ENCODE assay signal across 1 cellular context in the genomic region with DNA sequence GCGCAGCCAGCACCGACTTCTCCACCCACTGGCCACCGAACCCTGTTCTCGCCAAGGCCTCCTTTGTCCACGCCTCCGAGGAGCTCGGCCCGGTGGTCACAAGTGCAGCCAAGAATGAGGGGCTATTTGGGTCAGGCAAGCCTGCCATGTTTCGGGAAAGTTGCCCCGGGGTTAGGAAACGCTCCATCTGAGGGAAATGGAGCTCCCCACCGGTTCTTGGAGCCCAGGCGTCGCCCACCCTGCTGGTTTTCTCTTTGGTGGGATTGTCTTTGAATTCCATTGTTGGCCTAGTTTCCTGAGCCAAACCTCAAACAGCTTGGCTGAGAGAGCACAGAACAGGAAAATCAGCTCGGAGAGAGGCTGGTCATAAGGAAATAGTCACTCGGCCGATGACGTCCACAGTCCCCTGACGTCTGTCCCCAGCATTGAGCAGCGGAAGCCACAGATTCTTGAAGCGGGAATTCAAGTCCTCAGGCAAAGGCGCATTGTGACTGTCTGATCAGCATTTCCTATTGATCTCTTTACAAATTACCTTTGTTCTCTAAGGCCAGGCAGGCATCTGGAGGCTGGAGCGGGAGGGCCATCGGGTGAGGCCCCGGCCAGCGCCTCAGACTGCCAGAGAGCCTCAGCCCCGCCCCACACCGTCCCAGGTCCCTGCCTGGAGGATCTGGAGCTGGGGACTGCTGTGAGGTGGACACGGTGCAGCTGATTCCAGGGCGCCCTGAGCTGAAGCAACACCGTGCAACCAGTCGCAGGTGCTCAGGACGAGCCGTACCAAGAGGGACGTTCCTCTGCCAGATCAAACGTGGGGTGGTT.
TF ChIP-seq lines count a peak whose summit lies in the region.

No MANE protein-coding gene starts in this region.

TF ChIP-seq in SK-N-SH, 30 proteins besides CTCF, POLR2A, EP300 and RAD21 (continued from another document):
- TF ChIP-seq, protein P1, sequence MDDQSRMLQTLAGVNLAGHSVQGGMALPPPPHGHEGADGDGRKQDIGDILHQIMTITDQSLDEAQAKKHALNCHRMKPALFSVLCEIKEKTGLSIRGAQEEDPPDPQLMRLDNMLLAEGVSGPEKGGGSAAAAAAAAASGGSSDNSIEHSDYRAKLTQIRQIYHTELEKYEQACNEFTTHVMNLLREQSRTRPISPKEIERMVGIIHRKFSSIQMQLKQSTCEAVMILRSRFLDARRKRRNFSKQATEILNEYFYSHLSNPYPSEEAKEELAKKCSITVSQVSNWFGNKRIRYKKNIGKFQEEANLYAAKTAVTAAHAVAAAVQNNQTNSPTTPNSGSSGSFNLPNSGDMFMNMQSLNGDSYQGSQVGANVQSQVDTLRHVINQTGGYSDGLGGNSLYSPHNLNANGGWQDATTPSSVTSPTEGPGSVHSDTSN (IDR thresholded peaks at IDR 0.05): no peak
- TF ChIP-seq RFX5 (IDR thresholded peaks at IDR 0.05; ENCODE audit: low read length): no peak
- TF ChIP-seq FOSL2 (IDR thresholded peaks at IDR 0.05; ENCODE audit: borderline replicate concordance, low read depth): no peak
- TF ChIP-seq, protein P2, sequence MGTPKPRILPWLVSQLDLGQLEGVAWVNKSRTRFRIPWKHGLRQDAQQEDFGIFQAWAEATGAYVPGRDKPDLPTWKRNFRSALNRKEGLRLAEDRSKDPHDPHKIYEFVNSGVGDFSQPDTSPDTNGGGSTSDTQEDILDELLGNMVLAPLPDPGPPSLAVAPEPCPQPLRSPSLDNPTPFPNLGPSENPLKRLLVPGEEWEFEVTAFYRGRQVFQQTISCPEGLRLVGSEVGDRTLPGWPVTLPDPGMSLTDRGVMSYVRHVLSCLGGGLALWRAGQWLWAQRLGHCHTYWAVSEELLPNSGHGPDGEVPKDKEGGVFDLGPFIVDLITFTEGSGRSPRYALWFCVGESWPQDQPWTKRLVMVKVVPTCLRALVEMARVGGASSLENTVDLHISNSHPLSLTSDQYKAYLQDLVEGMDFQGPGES (IDR thresholded peaks at IDR 0.05; ENCODE audit: low read depth, low read length): no peak
- no peak for TF ChIP-seq YY1 (IDR thresholded peaks at IDR 0.05; ENCODE audit: low read depth)
- no peak for TF ChIP-seq SIN3A (IDR thresholded peaks at IDR 0.05; ENCODE audit: borderline replicate concordance, low read depth, low read length)
